Comparison of ENCODE assay signal across 8 cellular contexts in genomic region chr19:43983544-43983911, GRCh38. TPM values are rescaled to one million over a fixed set of nuclear protein-coding genes. Genes with fewer than 3 reads are reported as not detected.
DNase-seq lines count a peak whose midpoint lies in the region; ATAC-seq and TF ChIP-seq lines count a peak whose summit lies in the region.

No MANE protein-coding gene starts in this region.

- H3K9me3 ChIP-seq in tibial nerve: peaks cover 0 to 56% (median 14%) of the 10 kb centered on the region in 4 donors

- no peaks in the 10 kb centered on the region for H3K27me3 ChIP-seq in tibial nerve

- H3K36me3 Mint-ChIP-seq in activated naive CD4-positive, alpha-beta T cell treated with anti-CD3 and anti-CD28 coated beads, Interleukin-2, amount 10 ng/mL, durations not matched to agents 7 days and 5 days: peaks cover 8% of the 10 kb centered on the region
- peaks cover 17% of the 10 kb centered on the region for H3K36me3 Mint-ChIP-seq in T-cell
- peaks cover under 1 to 8% (median 6%) of the 10 kb centered on the region in 3 donors for H3K36me3 Mint-ChIP-seq in immature natural killer cell

- peak overlapping the region; percentile 67 for H3K27ac Mint-ChIP-seq in activated naive CD4-positive, alpha-beta T cell treated with anti-CD3 and anti-CD28 coated beads, Interleukin-2, amount 10 ng/mL, durations not matched to agents 7 days and 5 days
- H3K27ac Mint-ChIP-seq in T-cell: no peak overlapping the region
- H3K27ac Mint-ChIP-seq in immature natural killer cell: peak overlapping the region; percentile 20 to 96 (median 80)

- no peak for TF ChIP-seq CTCF in tibial nerve (IDR thresholded peaks at IDR 0.05)

- H3K4me1 ChIP-seq in tibial nerve: peaks cover 0 to 14% (median 7%) of the 10 kb centered on the region in 4 donors

- peak overlapping the region; percentile 95 for H3K4me3 Mint-ChIP-seq in activated naive CD4-positive, alpha-beta T cell treated with anti-CD3 and anti-CD28 coated beads, Interleukin-2, amount 10 ng/mL, durations not matched to agents 7 days and 5 days
- H3K4me3 Mint-ChIP-seq in T-cell: peak overlapping the region; percentile 76 to 95 (median 88)
- H3K4me3 Mint-ChIP-seq in immature natural killer cell: peak overlapping the region; percentile 78 to 99 (median 97)

- 77 to 80% methylated on average over 2 of the region's 2 CpGs for WGBS in tibial nerve, 2 donors

- peak overlapping the region; percentile 46 to 79 (median 58) for H3K4me3 ChIP-seq in tibial nerve

- peak in 1 of 4 experiments; percentile 17 for ATAC-seq in T-cell (replicated peaks in 1 of 4)

- DNase-seq in activated naive CD4-positive, alpha-beta T cell treated with anti-CD3 and anti-CD28 coated beads, Interleukin-2, amount 10 ng/mL, durations not matched to agents 7 days and 5 days: no peak
- DNase-seq in activated naive CD4-positive, alpha-beta T cell (lab: John Stamatoyannopoulos, UW): no peak
- no peak for DNase-seq in T-cell
- DNase-seq in immature natural killer cell: no peak
- DNase-seq in tibial nerve (ENCODE audit: low spot score in 2 of 2): no peak
- DNase-seq in midbrain (lab: John Stamatoyannopoulos, UW): no peak
- no peak for DNase-seq in NCI-H345 treated with DMSO at 0.1 percent for 48 hours (lab: John Stamatoyannopoulos, UW; ENCODE audit: unreplicated experiment)
- no peak for DNase-seq in amygdala (lab: John Stamatoyannopoulos, UW)

- POLR2A ChIA-PET in T-cell (lab: Charles Lee): no interaction called here

- H3K9me3 Mint-ChIP-seq in activated naive CD4-positive, alpha-beta T cell treated with anti-CD3 and anti-CD28 coated beads, Interleukin-2, amount 10 ng/mL, durations not matched to agents 7 days and 5 days: peaks cover 7% of the 10 kb centered on the region
- peaks cover 3 to 11% (median 5%) of the 10 kb centered on the region in 3 donors for H3K9me3 Mint-ChIP-seq in T-cell
- H3K9me3 Mint-ChIP-seq in immature natural killer cell: peaks cover 0 to 21% (median 5%) of the 10 kb centered on the region in 6 donors

- TF ChIP-seq POLR2A in tibial nerve (IDR thresholded peaks at IDR 0.05): no peak

- H3K27ac ChIP-seq in tibial nerve: peak overlapping the region in 1 of 4 donors; percentile 81

- no peak for TF ChIP-seq EP300 in tibial nerve (IDR thresholded peaks at IDR 0.05)

- H3K27me3 Mint-ChIP-seq in activated naive CD4-positive, alpha-beta T cell treated with anti-CD3 and anti-CD28 coated beads, Interleukin-2, amount 10 ng/mL, durations not matched to agents 7 days and 5 days: no peaks in the 10 kb centered on the region
- H3K27me3 Mint-ChIP-seq in T-cell: no peaks in the 10 kb centered on the region
- H3K27me3 Mint-ChIP-seq in immature natural killer cell (ENCODE audit: low read depth in 3 of 3): peaks cover 0 to 4% (median 0%) of the 10 kb centered on the region in 3 donors

- peaks cover 0 to 27% (median 0%) of the 10 kb centered on the region in 3 donors for H3K36me3 ChIP-seq in tibial nerve

- CTCF ChIA-PET in activated naive CD4-positive, alpha-beta T cell treated with anti-CD3 and anti-CD28 coated beads, Interleukin-2, amount 10 ng/mL, durations not matched to agents 7 days and 5 days (lab: Charles Lee): no interaction called here
- CTCF ChIA-PET in T-cell (lab: Charles Lee): no interaction called here

- peaks cover 17% of the 10 kb centered on the region for H3K4me1 Mint-ChIP-seq in activated naive CD4-positive, alpha-beta T cell treated with anti-CD3 and anti-CD28 coated beads, Interleukin-2, amount 10 ng/mL, durations not matched to agents 7 days and 5 days
- H3K4me1 Mint-ChIP-seq in T-cell: peaks cover 0 to 21% (median 12%) of the 10 kb centered on the region in 3 donors
- peaks cover 17 to 28% of the 10 kb centered on the region in 2 donors for H3K4me1 Mint-ChIP-seq in immature natural killer cell

RNA-seq across cellular contexts. Expression of gene ZNF155, which starts 0.5 kb away (rescaled TPM):
- total RNA-seq in T-cell: 10 to 100 TPM in 3 of 5 donors, 1 to 10 TPM in 2; 4.6 to 12.4 (median 11.3) TPM
- 1 to 10 TPM; 2.1 to 3.0 (median 2.6) TPM for polyA plus RNA-seq in immature natural killer cell
- 1 to 10 TPM; 4.2 to 7.2 (median 5.1) TPM for total RNA-seq in tibial nerve

RNA-seq across cellular contexts. Expression of gene ZNF230, which starts 19.2 kb away (rescaled TPM):
- total RNA-seq in T-cell (1 to 10 TPM; 2.7 to 9.5 (median 8.1) TPM), tibial nerve (1 to 10 TPM; 3.9 to 5.3 (median 5.2) TPM)
- 1 to 10 TPM; 1.7 to 2.8 (median 2.5) TPM for polyA plus RNA-seq in immature natural killer cell

RNA-seq across cellular contexts. Expression of gene ZNF221, which starts 32.5 kb away (rescaled TPM):
- total RNA-seq in T-cell (1 to 10 TPM in 4 of 5 donors, under 1 TPM in 1; 0.77 to 3.0 (median 1.6) TPM), tibial nerve (1 to 10 TPM; 3.6 to 7.3 (median 6.5) TPM)
- polyA plus RNA-seq in immature natural killer cell: 1 to 10 TPM in 1 of 3 donors, under 1 TPM in 1, not detected in 1; 0.67 to 3.0 TPM

RNA-seq across cellular contexts. Expression of gene ZNF222, which starts 41.7 kb away (rescaled TPM):
- total RNA-seq in T-cell (1 to 10 TPM; 3.6 to 7.4 (median 5.0) TPM), tibial nerve (1 to 10 TPM; 2.0 to 7.3 (median 2.1) TPM)
- 1 to 10 TPM in 2 of 3 donors, not detected in 1; 2.3 to 3.4 TPM for polyA plus RNA-seq in immature natural killer cell

RNA-seq across cellular contexts. Expression of gene ZNF45, which starts 48.4 kb away (rescaled TPM):
- total RNA-seq in T-cell: 10 to 100 TPM; 12.7 to 22.2 (median 19.2) TPM
- 10 to 100 TPM in 1 of 3 donors, 1 to 10 TPM in 2; 6.5 to 15.9 (median 7.7) TPM for polyA plus RNA-seq in immature natural killer cell
- 10 to 100 TPM in 3 of 4 donors, 1 to 10 TPM in 1; 8.7 to 26.9 (median 17.7) TPM for total RNA-seq in tibial nerve

Comparison
In these comparisons a context has a peak if more than half of its experiments do, and no peak if none do; other contexts are left out.
1. H3K27ac Mint-ChIP-seq: peak in activated naive CD4-positive, alpha-beta T cell treated with anti-CD3 and anti-CD28 coated beads, Interleukin-2, amount 10 ng/mL, durations not matched to agents 7 days and 5 days (single experiment) and immature natural killer cell (6 of 6); none in T-cell (0 of 2).
2. Peak in every context shown above with its lines, with median percentiles within 50 percentile points of each other: H3K4me3 Mint-ChIP-seq.